ENCODE assay signal across 8 cellular contexts in the genomic region with DNA sequence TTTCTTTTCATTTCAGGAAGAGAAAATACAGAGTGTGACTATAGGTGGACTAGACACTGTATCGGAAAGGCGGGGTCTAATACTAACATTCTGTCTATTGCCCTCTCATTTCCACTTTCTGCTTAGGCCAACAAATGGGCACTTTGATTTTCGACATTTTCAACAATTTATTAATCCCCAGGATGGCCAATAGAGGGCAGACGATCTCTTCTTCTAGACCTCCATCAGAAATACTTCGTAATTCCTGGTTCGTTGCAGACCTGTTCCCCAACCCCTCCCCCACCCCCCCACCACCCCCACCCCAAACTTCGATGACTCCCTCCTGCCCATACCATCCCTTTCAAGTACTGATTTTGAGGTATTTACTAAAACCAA. TPM values are rescaled to one million over a fixed set of nuclear protein-coding genes. Genes with fewer than 3 reads are reported as not detected.
DNase-seq lines count a peak whose midpoint lies in the region; ATAC-seq and TF ChIP-seq lines count a peak whose summit lies in the region.

No MANE protein-coding gene starts in this region.

- H4K20me1 ChIP-seq in DND-41 (ENCODE audit: insufficient read depth, low read length) (no peaks in the 10 kb centered on the region), SK-N-SH (ENCODE audit: insufficient read depth) (peaks cover 8% of the 10 kb centered on the region)

- no peaks in the 10 kb centered on the region for H3K9me2 ChIP-seq in SK-N-SH

- CTCF ChIA-PET in SK-N-SH (lab: Yijun Ruan, JAX), result interaction anchor here (0.8 to 5.9 kb wide), 32 partner anchors 8 to 433 kb away, joined by 3 to 57 read pairs (median 4); no protein-coding TSS in a partner anchor

- DNase-seq in DND-41 (no peak), SK-N-SH (peak; percentile 67), fibroblast of villous mesenchyme (ENCODE audit: low read depth) (peak; percentile 67), testis (no peak), activated gamma-delta T cell treated with Interleukin-2 at 50 U/mL for 16 hours (no peak)
- DNase-seq in Jurkat, Clone E6-1 (ENCODE audit: low read depth, low spot score), result peak; percentile 19

- H3K9me3 ChIP-seq in DND-41 (ENCODE audit: insufficient read depth, low read length, severe bottlenecking) (no peaks in the 10 kb centered on the region), SK-N-SH (no peaks in the 10 kb centered on the region), testis (no peaks in the 10 kb centered on the region)

- H3K4me3 ChIP-seq in DND-41 (ENCODE audit: low read depth in 1 of 2, low read length in 2 of 2) (no peak overlapping the region), SK-N-SH (ENCODE audit: low read depth in 2 of 2, low read length in 1 of 2) (peak overlapping the region in 1 of 2 experiments; percentile 0; a peak in 1 of 4 replicates), fibroblast of villous mesenchyme (ENCODE audit: low read depth, low read length) (no peak overlapping the region), testis (no peak overlapping the region)
- no peak overlapping the region for H3K4me3 ChIP-seq in Jurkat, Clone E6-1 (ENCODE audit: low read length)

- H3K4me2 ChIP-seq in DND-41 (ENCODE audit: insufficient read depth, low read length) (no peak overlapping the region), SK-N-SH (peak overlapping the region; percentile 1; the same call in 1 of the 2 replicates)

- under 1% methylated on average over 7 of the region's 7 CpGs for WGBS in SK-N-SH (ENCODE audit: low lambda C conversion rate)
- WGBS in testis, 2 donors, result 17 to 28% methylated on average over 7 of the region's 7 CpGs

- H2AFZ ChIP-seq in DND-41 (ENCODE audit: low read depth, low read length) (no peak overlapping the region), SK-N-SH (ENCODE audit: low read depth) (no peak overlapping the region)

- H3K27ac ChIP-seq in DND-41 (ENCODE audit: low read length) (no peak overlapping the region), SK-N-SH (ENCODE audit: low read depth in 2 of 2, low read length in 1 of 2) (peak overlapping the region in 1 of 2 experiments; percentile 82; a peak in 2 of 4 replicates), testis (no peak overlapping the region)

- H3F3A ChIP-seq in SK-N-SH (replicated peaks; ENCODE audit: insufficient read depth), result peaks cover 15% of the 10 kb centered on the region

- H3K27me3 ChIP-seq in DND-41 (ENCODE audit: insufficient read depth, low read length, poor library complexity) (no peaks in the 10 kb centered on the region), SK-N-SH (ENCODE audit: insufficient read depth) (no peaks in the 10 kb centered on the region), testis (no peaks in the 10 kb centered on the region)

- no peak for TF ChIP-seq EP300 in SK-N-SH (IDR thresholded peaks at IDR 0.05; ENCODE audit: borderline replicate concordance in 1 of 2, low read depth in 1 of 2, low read length in 1 of 2)

- no peak overlapping the region for H3K9ac ChIP-seq in DND-41 (ENCODE audit: low read depth, low read length)
- no peak overlapping the region for H3K9ac ChIP-seq in SK-N-SH

- H3K4me1 ChIP-seq in DND-41 (ENCODE audit: insufficient read depth, low read length) (no peaks in the 10 kb centered on the region), SK-N-SH (ENCODE audit: control insufficient read depth in 1 of 2, insufficient read depth in 2 of 2, low read depth in 1 of 2, low read length in 1 of 2) (peaks cover 0 to 6% of the 10 kb centered on the region in 2 experiments; a peak in 3 of 4 replicates), testis (peaks cover 14% of the 10 kb centered on the region)

- intact Hi-C loops in testis (cut with DNase I; ENCODE audit: low total_unique reads), result loop anchor here (10.0 kb wide), 1 partner anchor 153 kb away; no protein-coding TSS in a partner anchor

- H3K79me2 ChIP-seq in DND-41 (ENCODE audit: insufficient read depth, low read length) (no peaks in the 10 kb centered on the region), SK-N-SH (ENCODE audit: insufficient read depth) (peaks cover 45% of the 10 kb centered on the region)

- no peak for TF ChIP-seq POLR2A in testis (IDR thresholded peaks at IDR 0.05)

- POLR2A ChIA-PET in SK-N-SH (lab: Yijun Ruan, JAX), result no interaction called here

- TF ChIP-seq CTCF in DND-41 (IDR thresholded peaks at IDR 0.05; ENCODE audit: borderline replicate concordance, extremely low read depth, low read length, poor library complexity, severe bottlenecking), result peak; percentile 65
- TF ChIP-seq CTCF in SK-N-SH (IDR thresholded peaks at IDR 0.05), result peak; percentile 68
- peak; percentile 59 for TF ChIP-seq CTCF in fibroblast of villous mesenchyme (IDR thresholded peaks at IDR 0.05; ENCODE audit: insufficient read depth, low read depth, low read length)
- TF ChIP-seq CTCF in testis (IDR thresholded peaks at IDR 0.05), result peak in 2 of 3 experiments; percentile 57 to 66

- TF ChIP-seq RAD21 in SK-N-SH (IDR thresholded peaks at IDR 0.05; ENCODE audit: low read length), result peak; percentile 82

- ATAC-seq in DND-41 (ENCODE audit: insufficient read depth, low read depth) (no peak), GM19397 (IDR thresholded peaks at IDR 0.05; ENCODE audit: unreplicated experiment) (no peak), HG03460 (IDR thresholded peaks at IDR 0.05; ENCODE audit: unreplicated experiment) (no peak)

- H3K36me3 ChIP-seq in DND-41 (ENCODE audit: insufficient read depth, low read length) (no peaks in the 10 kb centered on the region), SK-N-SH (replicated peaks in 1 of 2; ENCODE audit: control insufficient read depth in 1 of 2, insufficient read depth in 2 of 2, low read length in 1 of 2) (no peaks in the 10 kb centered on the region), testis (ENCODE audit: low read depth, missing control alignments) (no peaks in the 10 kb centered on the region)

TF ChIP-seq in SK-N-SH, 30 proteins besides CTCF, POLR2A, EP300 and RAD21:
- TF ChIP-seq SIN3A (IDR thresholded peaks at IDR 0.05; ENCODE audit: borderline replicate concordance, low read depth, low read length) (no peak), SMC3 (IDR thresholded peaks at IDR 0.05; ENCODE audit: low read depth, low read length) (peak; percentile 70), FOXM1 (IDR thresholded peaks at IDR 0.05; ENCODE audit: low read depth) (no peak), FOXJ3 (CRISPR knock-in tag; IDR thresholded peaks at IDR 0.05) (no peak), TEAD4 (IDR thresholded peaks at IDR 0.05; ENCODE audit: borderline replicate concordance, insufficient read depth) (no peak), TAF1 (IDR thresholded peaks at IDR 0.05; ENCODE audit: borderline replicate concordance, low read depth, low read length) (no peak)
- TF ChIP-seq, protein P1, sequence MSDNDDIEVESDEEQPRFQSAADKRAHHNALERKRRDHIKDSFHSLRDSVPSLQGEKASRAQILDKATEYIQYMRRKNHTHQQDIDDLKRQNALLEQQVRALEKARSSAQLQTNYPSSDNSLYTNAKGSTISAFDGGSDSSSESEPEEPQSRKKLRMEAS (IDR thresholded peaks at IDR 0.05; ENCODE audit: low read depth), result no peak
- TF ChIP-seq, protein P2, sequence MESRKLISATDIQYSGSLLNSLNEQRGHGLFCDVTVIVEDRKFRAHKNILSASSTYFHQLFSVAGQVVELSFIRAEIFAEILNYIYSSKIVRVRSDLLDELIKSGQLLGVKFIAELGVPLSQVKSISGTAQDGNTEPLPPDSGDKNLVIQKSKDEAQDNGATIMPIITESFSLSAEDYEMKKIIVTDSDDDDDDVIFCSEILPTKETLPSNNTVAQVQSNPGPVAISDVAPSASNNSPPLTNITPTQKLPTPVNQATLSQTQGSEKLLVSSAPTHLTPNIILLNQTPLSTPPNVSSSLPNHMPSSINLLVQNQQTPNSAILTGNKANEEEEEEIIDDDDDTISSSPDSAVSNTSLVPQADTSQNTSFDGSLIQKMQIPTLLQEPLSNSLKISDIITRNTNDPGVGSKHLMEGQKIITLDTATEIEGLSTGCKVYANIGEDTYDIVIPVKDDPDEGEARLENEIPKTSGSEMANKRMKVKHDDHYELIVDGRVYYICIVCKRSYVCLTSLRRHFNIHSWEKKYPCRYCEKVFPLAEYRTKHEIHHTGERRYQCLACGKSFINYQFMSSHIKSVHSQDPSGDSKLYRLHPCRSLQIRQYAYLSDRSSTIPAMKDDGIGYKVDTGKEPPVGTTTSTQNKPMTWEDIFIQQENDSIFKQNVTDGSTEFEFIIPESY (IDR thresholded peaks at IDR 0.05; ENCODE audit: borderline replicate concordance, low read depth), result no peak
TF ChIP-seq in SK-N-SH: peak in this region for 1.

RNA-seq across cellular contexts. Expression of gene CRIM1, which starts 3.6 kb away (rescaled TPM):
- polyA plus RNA-seq in Jurkat, Clone E6-1 (2012; ENCODE audit: insufficient read depth, insufficient read length), result 0.34 TPM
- 228 and 244 TPM in 2 replicates for polyA plus RNA-seq in SK-N-SH (2012; rRNA removed)
- 191 and 233 TPM in 2 replicates for polyA plus RNA-seq in SK-N-SH (2012; cell fraction: cytosol; rRNA removed)
- 201 and 239 TPM in 2 replicates for polyA plus RNA-seq in SK-N-SH (2012; cell fraction: nucleus; rRNA removed)
- 729 and 949 TPM in 2 replicates for total RNA-seq in fibroblast of villous mesenchyme
- 10 to 100 TPM; 68.4 to 94.1 TPM for total RNA-seq in testis
- 38.2 TPM for polyA plus RNA-seq in testis (ENCODE audit: insufficient read depth, low read depth, low replicate concordance)

Comparison
In these comparisons a context has a peak if more than half of its experiments do, and no peak if none do; other contexts are left out.
1. DNase-seq: peak in Jurkat, Clone E6-1 (single experiment), SK-N-SH (single experiment) and fibroblast of villous mesenchyme (single experiment); none in DND-41 (single experiment), testis (single experiment) and activated gamma-delta T cell treated with Interleukin-2 at 50 U/mL for 16 hours (single experiment).
2. Peak in every context shown above with its lines, with median percentiles within 50 percentile points of each other: CTCF ChIP-seq.